In the genomic region with DNA sequence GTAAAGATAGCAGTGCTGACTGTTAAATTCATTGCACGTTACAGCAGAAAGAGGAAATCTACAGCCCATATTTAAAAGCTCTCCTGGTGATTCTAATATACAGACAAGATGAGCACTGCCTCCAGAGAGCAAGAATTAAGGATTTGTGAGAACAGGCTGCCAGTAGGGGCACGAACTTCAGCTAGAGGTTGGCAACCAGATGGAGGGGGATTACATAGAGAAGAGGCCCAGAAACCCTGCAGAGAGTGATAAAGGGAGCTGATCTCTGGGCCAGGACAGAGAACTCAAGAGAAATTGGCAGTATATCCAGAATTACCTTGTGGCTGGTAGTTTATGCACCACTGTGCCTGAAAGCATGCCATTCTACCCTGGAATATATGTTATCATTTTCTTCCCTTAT, we compare ENCODE assay signal across 20 cellular contexts.
DNase-seq lines count a peak whose midpoint lies in the region; ATAC-seq, FAIRE-seq and TF ChIP-seq lines count a peak whose summit lies in the region.
"Had no signal": no experiment of that assay in that cellular context is flagged by ENCODE, and none has a peak within 500 bp of the region (broad histone marks: within the 10 kb centered on the region; RNA-seq: fewer than 3 reads in every experiment).

No MANE protein-coding gene starts in this region.

- H4K20me1 ChIP-seq in H1 (replicated peaks in 1 of 2; ENCODE audit: control insufficient read depth in 1 of 2, insufficient read depth in 2 of 2, low read length in 2 of 2): no peaks in the 10 kb centered on the region

- H3K23me2 ChIP-seq in H1 (ENCODE audit: low read depth, low read length): no peaks in the 10 kb centered on the region

- H3K27me3 ChIP-seq in H1 (replicated peaks in 1 of 4; ENCODE audit: control insufficient read depth in 3 of 4, extremely low read depth in 1 of 4, insufficient read depth in 3 of 4, low read length in 3 of 4): no peaks in the 10 kb centered on the region
- H3K27me3 ChIP-seq: BE2C had no signal

- CTCF ChIA-PET in H1 (lab: Charles Lee; ENCODE audit: partially characterized antibody): interaction anchor here (1.0 kb wide), 1 partner anchor 34 kb away, joined by 3 read pairs; no protein-coding TSS in a partner anchor

- H4K5ac ChIP-seq in H1 (ENCODE audit: insufficient read length, low read depth, low read length): no peak overlapping the region

- no peak overlapping the region for H2BK5ac ChIP-seq in H1 (ENCODE audit: low read depth, low read length)

- no peak for TF ChIP-seq RAD21 in H1 (IDR thresholded peaks at IDR 0.05 in 1 of 2, conservative IDR thresholded peaks at IDR 0.05 in 1 of 2; ENCODE audit: low read depth in 2 of 2, low read length in 2 of 2)

- H3K36me3 ChIP-seq in H1 (ENCODE audit: control insufficient read depth in 2 of 4, insufficient read depth in 4 of 4, low read length in 3 of 4): no peaks in the 10 kb centered on the region
- H3K36me3 ChIP-seq: BE2C, HAP-1 had no signal

- H3K4me1 ChIP-seq in H1 (replicated peaks in 1 of 4; ENCODE audit: control insufficient read depth in 3 of 4, insufficient read depth in 4 of 4, low read length in 3 of 4): no peaks in the 10 kb centered on the region
- H3K4me1 ChIP-seq: BE2C, HAP-1 had no signal

- no peak overlapping the region for H2BK12ac ChIP-seq in H1 (ENCODE audit: low read depth, low read length)

- 61% methylated on average over 2 of the region's 2 CpGs; no CpG with 5 or more reads in 1 of the 2 experiments for WGBS in H1 (ENCODE audit: extremely low coverage in 1 of 2, insufficient coverage in 1 of 2, insufficient read length in 1 of 2, insufficient replicate concordance in 2 of 2, low coverage in 1 of 2, low lambda C conversion rate in 2 of 2, missing lambda C conversion rate in 1 of 2), 2 experiments

- no peak overlapping the region for H3K27ac ChIP-seq in H1 (ENCODE audit: low read depth, low read length)

- no peak overlapping the region for H3K56ac ChIP-seq in H1 (replicated peaks; ENCODE audit: insufficient read length, low read depth, low read length)

- no peak for FAIRE-seq in H1 (lab: Jason Lieb, UNC)
- FAIRE-seq: GM12892, GM18507 had no signal

- H3K79me2 ChIP-seq in H1 (ENCODE audit: control insufficient read depth in 1 of 2, insufficient read depth in 2 of 2, low read length in 2 of 2): no peaks in the 10 kb centered on the region

- H3K4me3 ChIP-seq in H1 (ENCODE audit: extremely low read depth in 1 of 4, insufficient read depth in 2 of 4, low read depth in 3 of 4, low read length in 4 of 4): no peak overlapping the region
- H3K4me3 ChIP-seq: HAP-1 had no signal

- H2BK15ac ChIP-seq in H1 (ENCODE audit: low read length): no peak overlapping the region

- no peak overlapping the region for H2AK5ac ChIP-seq in H1 (ENCODE audit: low read depth, low read length)

- H3K4ac ChIP-seq in H1 (replicated peaks; ENCODE audit: insufficient read length, low read depth, low read length): no peak overlapping the region

- ATAC-seq in GM19395 (IDR thresholded peaks at IDR 0.05; ENCODE audit: unreplicated experiment): no peak

- no peak overlapping the region for H3K18ac ChIP-seq in H1 (ENCODE audit: extremely low read depth, low read length)

- no peak overlapping the region for H3K4me2 ChIP-seq in H1 (ENCODE audit: insufficient read depth in 1 of 2, low read depth in 2 of 2, low read length in 2 of 2)

- no peak overlapping the region for H3K23ac ChIP-seq in H1 (ENCODE audit: insufficient read length)

- no peak overlapping the region for H3K9ac ChIP-seq in H1 (replicated peaks in 1 of 4; ENCODE audit: extremely low read depth in 1 of 4, low read depth in 3 of 4, low read length in 3 of 4)

- POLR2A ChIA-PET in H1 (lab: Charles Lee; ENCODE audit: partially characterized antibody): no interaction called here

- H4K91ac ChIP-seq in H1 (replicated peaks; ENCODE audit: insufficient read length, low read length): no peak overlapping the region

- DNase-seq in NCI-H82 (lab: John Stamatoyannopoulos, UW) (peak; percentile 65), NCI-H82 treated with DMSO at 0.1 percent for 48 hours (lab: John Stamatoyannopoulos, UW; ENCODE audit: unreplicated experiment) (no peak), NCI-H524 treated with DMSO at 0.1 percent for 48 hours (lab: John Stamatoyannopoulos, UW) (peak; percentile 21), H1 (ENCODE audit: low read depth in 1 of 2, low spot score in 2 of 2) (no peak), retina (no peak), NCI-H187 (lab: John Stamatoyannopoulos, UW) (no peak)
- DNase-seq: 8988T; BE2C; C1 segment of cervical spinal cord; CD4-positive, CD25-positive, alpha-beta regulatory T cell; CD8-positive, alpha-beta memory T cell; COR-L47; DMS153; DMS79; GDM1; GOT3 had no signal

- peak overlapping the region; percentile 12; the same call in 1 of the 2 replicates for H2AFZ ChIP-seq in H1 (ENCODE audit: low read length)

- no peak for TF ChIP-seq POLR2A in H1 (IDR thresholded peaks at IDR 0.05; ENCODE audit: control extremely low read depth in 1 of 2, low read depth in 2 of 2, low read length in 2 of 2)

- H2BK120ac ChIP-seq in H1 (replicated peaks; ENCODE audit: low read depth, low read length): no peak overlapping the region

- no peak overlapping the region for H4K8ac ChIP-seq in H1 (ENCODE audit: extremely low read depth, insufficient read depth, low read length)

- no peaks in the 10 kb centered on the region; a peak in 1 of 4 replicates for H3K9me3 ChIP-seq in H1 (ENCODE audit: insufficient read depth in 2 of 2, low read depth in 1 of 2, low read length in 1 of 2)
- H3K9me3 ChIP-seq: BE2C had no signal

- no peak for TF ChIP-seq EP300 in H1 (IDR thresholded peaks at IDR 0.05; ENCODE audit: borderline replicate concordance in 1 of 2, low read depth in 2 of 2, low read length in 2 of 2)

- no peak for TF ChIP-seq CTCF in H1 (IDR thresholded peaks at IDR 0.05; ENCODE audit: control extremely low read depth in 1 of 3, insufficient read depth in 1 of 3, low read depth in 1 of 3, low read length in 3 of 3)

- no peak overlapping the region for H3K14ac ChIP-seq in H1 (ENCODE audit: insufficient read length)

- no peaks in the 10 kb centered on the region for H3K79me1 ChIP-seq in H1 (ENCODE audit: low read depth, low read length)

- H2BK20ac ChIP-seq in H1 (ENCODE audit: low read length): no peak overlapping the region

TF ChIP-seq in H1, 55 proteins besides CTCF, POLR2A, EP300 and RAD21:
- TF ChIP-seq BCL11A (IDR thresholded peaks at IDR 0.05; ENCODE audit: low read depth in 2 of 2, low read length in 2 of 2): no peak
- no peak for TF ChIP-seq CTBP2 (IDR thresholded peaks at IDR 0.05; ENCODE audit: borderline replicate concordance, insufficient read depth, insufficient read length, low read length)
- no peak for TF ChIP-seq CHD1 (IDR thresholded peaks at IDR 0.05; ENCODE audit: low read depth, low read length)
- no peak for TF ChIP-seq TCF12 (IDR thresholded peaks at IDR 0.05; ENCODE audit: low read depth, low read length)
- no peak for TF ChIP-seq CEBPB (IDR thresholded peaks at IDR 0.05; ENCODE audit: low read depth, low read length)
- TF ChIP-seq JUN (IDR thresholded peaks at IDR 0.05; ENCODE audit: low read depth, low read length): no peak
- no peak for TF ChIP-seq CBX8 (IDR thresholded peaks at IDR 0.05; ENCODE audit: borderline replicate concordance, low read depth, low read length)
- TF ChIP-seq EZH2 (IDR thresholded peaks at IDR 0.05; ENCODE audit: low read depth, low read length, severe bottlenecking): no peak
- no peak for TF ChIP-seq SUZ12 (IDR thresholded peaks at IDR 0.05; ENCODE audit: low read length)
- no peak for TF ChIP-seq BRCA1 (IDR thresholded peaks at IDR 0.05; ENCODE audit: low read depth, low read length)
- no peak for TF ChIP-seq RXRA (IDR thresholded peaks at IDR 0.05; ENCODE audit: insufficient read depth, low read depth, low read length)
- TF ChIP-seq, protein P1, sequence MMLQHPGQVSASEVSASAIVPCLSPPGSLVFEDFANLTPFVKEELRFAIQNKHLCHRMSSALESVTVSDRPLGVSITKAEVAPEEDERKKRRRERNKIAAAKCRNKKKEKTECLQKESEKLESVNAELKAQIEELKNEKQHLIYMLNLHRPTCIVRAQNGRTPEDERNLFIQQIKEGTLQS (IDR thresholded peaks at IDR 0.05; ENCODE audit: insufficient read depth, low read depth, low read length): no peak

Comparison
In these comparisons a context has a peak if more than half of its experiments do, and no peak if none do; other contexts are left out.
1. DNase-seq: peak in NCI-H82 (single experiment) and NCI-H524 treated with DMSO at 0.1 percent for 48 hours (single experiment); none in NCI-H82 treated with DMSO at 0.1 percent for 48 hours (single experiment), H1 (0 of 2), retina (single experiment) and NCI-H187 (0 of 2).